10 cellular contexts compared by ENCODE assay signal in the genomic region with DNA sequence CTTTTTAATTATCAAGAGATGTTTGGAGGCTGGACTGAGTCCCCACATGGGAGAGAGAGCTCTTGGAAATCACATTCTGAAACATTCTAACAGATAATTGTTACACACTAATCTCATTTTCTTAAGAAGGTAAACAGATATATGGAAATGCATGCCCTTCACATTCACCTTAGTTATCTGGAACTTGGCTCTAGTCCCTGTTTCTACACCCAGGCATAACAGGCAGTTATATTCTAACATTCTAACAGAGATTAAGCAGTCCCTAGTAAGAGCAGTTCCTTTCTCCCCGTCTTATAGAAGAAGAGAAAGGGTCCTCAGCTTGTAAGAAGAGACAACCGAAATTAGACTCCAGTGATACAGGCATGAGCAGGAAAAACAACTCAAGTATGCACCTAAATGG.
DNase-seq lines count a peak whose midpoint lies in the region; ATAC-seq and TF ChIP-seq lines count a peak whose summit lies in the region.
"Had no signal": no experiment of that assay in that cellular context is flagged by ENCODE, and none has a peak within 500 bp of the region (broad histone marks: within the 10 kb centered on the region; RNA-seq: fewer than 3 reads in every experiment).

No MANE protein-coding gene starts in this region.

- intact Hi-C loops in posterior cingulate gyrus (cut with DNase I), result loop anchor here (10.0 kb wide), 1 partner anchor 93 kb away; no protein-coding TSS in a partner anchor

- no peak for TF ChIP-seq CTCF in choroid plexus epithelial cell (conservative IDR thresholded peaks at IDR 0.05; ENCODE audit: low read depth, low read length)

- DNase-seq in DMS79 (lab: John Stamatoyannopoulos, UW) (peak; percentile 22), NCI-H1048 (lab: John Stamatoyannopoulos, UW) (peak; percentile 55), NCI-H345 (lab: John Stamatoyannopoulos, UW) (peak; percentile 50), choroid plexus epithelial cell (ENCODE audit: low read depth) (peak; percentile 2), posterior cingulate gyrus (no peak), T-helper 2 cell (no peak)
- DNase-seq: CD4-positive, alpha-beta memory T cell; MG63; NCI-H774 had no signal

- no peak overlapping the region for H3K4me3 ChIP-seq in choroid plexus epithelial cell (ENCODE audit: low read depth, low read length)
- H3K4me3 ChIP-seq: MG63 had no signal

- ATAC-seq in HG03520 (IDR thresholded peaks at IDR 0.05; ENCODE audit: unreplicated experiment), result no peak

Comparison
In these comparisons a context has a peak if more than half of its experiments do, and no peak if none do; other contexts are left out.
1. DNase-seq: peak in DMS79 (single experiment), NCI-H1048 (single experiment), NCI-H345 (single experiment) and choroid plexus epithelial cell (single experiment); none in posterior cingulate gyrus (0 of 10) and T-helper 2 cell (0 of 5).